Comparison of ENCODE assay signal across 8 cellular contexts in genomic region chr1:228445524-228445866, GRCh38. TPM values are rescaled to one million over a fixed set of nuclear protein-coding genes. Genes with fewer than 3 reads are reported as not detected.
DNase-seq lines count a peak whose midpoint lies in the region; ATAC-seq and TF ChIP-seq lines count a peak whose summit lies in the region.

No MANE protein-coding gene starts in this region.

- H2AFZ ChIP-seq in SU-DHL-6 (ENCODE audit: low read depth, low read length, severe bottlenecking), result peak overlapping the region; percentile 63
- no peak overlapping the region for H2AFZ ChIP-seq in fibroblast of lung (ENCODE audit: low read length)
- no peak overlapping the region for H2AFZ ChIP-seq in Karpas-422 (ENCODE audit: low read length)

- TF ChIP-seq CTCF in GM12864 (IDR thresholded peaks at IDR 0.05; ENCODE audit: low read depth, low read length, missing control alignments) (no peak), SU-DHL-6 (IDR thresholded peaks at IDR 0.05; ENCODE audit: insufficient read depth, low read length, poor library complexity, severe bottlenecking) (no peak), fibroblast of lung (conservative IDR thresholded peaks at IDR 0.05 in 1 of 2, IDR thresholded peaks at IDR 0.05 in 1 of 2; ENCODE audit: low read depth in 1 of 2, low read length in 2 of 2) (no peak)

- H3K9me2 ChIP-seq in SU-DHL-6 (replicated peaks; ENCODE audit: insufficient read depth, low read length) (no peaks in the 10 kb centered on the region), Karpas-422 (replicated peaks; ENCODE audit: insufficient read depth, low read length) (no peaks in the 10 kb centered on the region)

- H4K20me1 ChIP-seq in SU-DHL-6 (ENCODE audit: low read depth, low read length) (no peaks in the 10 kb centered on the region), fibroblast of lung (ENCODE audit: control insufficient read depth, extremely low read depth, insufficient read depth, low read length) (no peaks in the 10 kb centered on the region), Karpas-422 (ENCODE audit: insufficient read depth, low read depth, low read length) (no peaks in the 10 kb centered on the region)

- DNase-seq in GM12864 (ENCODE audit: low read depth) (no peak), fibroblast of lung (ENCODE audit: low read depth in 2 of 2) (no peak), occipital lobe (lab: John Stamatoyannopoulos, UW) (no peak), Karpas-422 (no peak), hippocampal formation (lab: John Stamatoyannopoulos, UW) (no peak)

- no peaks in the 10 kb centered on the region for H3K36me3 ChIP-seq in SU-DHL-6 (ENCODE audit: low read length)
- no peaks in the 10 kb centered on the region for H3K36me3 ChIP-seq in fibroblast of lung (ENCODE audit: control insufficient read depth, insufficient read depth, low read length)
- no peaks in the 10 kb centered on the region for H3K36me3 ChIP-seq in rectal smooth muscle tissue (ENCODE audit: control insufficient read depth, insufficient read depth, low read length)
- H3K36me3 ChIP-seq in Karpas-422 (ENCODE audit: insufficient read depth, low read length), result no peaks in the 10 kb centered on the region

- H3K27ac ChIP-seq in SU-DHL-6 (ENCODE audit: low read depth, low read length), result no peak overlapping the region
- no peak overlapping the region for H3K27ac ChIP-seq in fibroblast of lung (ENCODE audit: insufficient read depth, low read length)
- H3K27ac ChIP-seq in rectal smooth muscle tissue (ENCODE audit: low read depth, low read length), result no peak overlapping the region
- no peak overlapping the region for H3K27ac ChIP-seq in Karpas-422 (ENCODE audit: low read length)

- H3K9ac ChIP-seq in SU-DHL-6 (ENCODE audit: low read length) (no peak overlapping the region), fibroblast of lung (ENCODE audit: insufficient read depth, low read length) (no peak overlapping the region), rectal smooth muscle tissue (ENCODE audit: low read length) (no peak overlapping the region), Karpas-422 (ENCODE audit: low read length) (no peak overlapping the region)

- H3K79me2 ChIP-seq in SU-DHL-6 (ENCODE audit: insufficient read depth, low read length) (no peaks in the 10 kb centered on the region), fibroblast of lung (ENCODE audit: control insufficient read depth, insufficient read depth, low read length) (no peaks in the 10 kb centered on the region), Karpas-422 (ENCODE audit: low read length) (no peaks in the 10 kb centered on the region)

- no peak for ATAC-seq in GM21723 (IDR thresholded peaks at IDR 0.05; ENCODE audit: unreplicated experiment)

- H3F3A ChIP-seq in SU-DHL-6 (ENCODE audit: insufficient read depth), result no peaks in the 10 kb centered on the region

- H3K27me3 ChIP-seq in SU-DHL-6 (ENCODE audit: low read length), result no peaks in the 10 kb centered on the region
- H3K27me3 ChIP-seq in fibroblast of lung (ENCODE audit: control insufficient read depth, insufficient read depth, low read length), result peaks cover 13% of the 10 kb centered on the region
- H3K27me3 ChIP-seq in rectal smooth muscle tissue (ENCODE audit: control insufficient read depth, insufficient read depth, low read length), result peaks cover 16% of the 10 kb centered on the region
- H3K27me3 ChIP-seq in Karpas-422 (ENCODE audit: low read length), result no peaks in the 10 kb centered on the region

- peak overlapping the region; percentile 14 for H3K4me2 ChIP-seq in SU-DHL-6 (ENCODE audit: low read depth, low read length, poor library complexity, severe bottlenecking)
- H3K4me2 ChIP-seq in fibroblast of lung (ENCODE audit: extremely low read depth, insufficient read depth, low read length), result peak overlapping the region; percentile 60
- no peak overlapping the region for H3K4me2 ChIP-seq in Karpas-422 (ENCODE audit: low read depth, low read length, poor library complexity, severe bottlenecking)

- H3K4me1 ChIP-seq in fibroblast of lung (ENCODE audit: control insufficient read depth, extremely low read depth, insufficient read depth, low read length) (no peaks in the 10 kb centered on the region), rectal smooth muscle tissue (ENCODE audit: control insufficient read depth, insufficient read depth, low read length) (peaks cover 4% of the 10 kb centered on the region), Karpas-422 (ENCODE audit: low read length) (no peaks in the 10 kb centered on the region)

- no peaks in the 10 kb centered on the region for H3K9me3 ChIP-seq in SU-DHL-6 (ENCODE audit: insufficient read depth, low read length)
- H3K9me3 ChIP-seq in fibroblast of lung (ENCODE audit: control insufficient read depth, insufficient read depth, low read depth, low read length), result no peaks in the 10 kb centered on the region
- no peaks in the 10 kb centered on the region for H3K9me3 ChIP-seq in Karpas-422 (ENCODE audit: low read length)

- H3K4me3 ChIP-seq in GM12864 (ENCODE audit: low read depth, low read length) (peak overlapping the region; percentile 30), SU-DHL-6 (ENCODE audit: insufficient read depth, low read length, poor library complexity, severe bottlenecking) (no peak overlapping the region), fibroblast of lung (replicated peaks in 1 of 4; ENCODE audit: control extremely low read depth in 1 of 4, insufficient read depth in 1 of 4, low read depth in 3 of 4, low read length in 4 of 4) (peak overlapping the region in 2 of 4 experiments; percentile 47 to 48), rectal smooth muscle tissue (ENCODE audit: low read length) (peak overlapping the region; percentile 38), Karpas-422 (ENCODE audit: low read length) (no peak overlapping the region)

RNA-seq across cellular contexts. Expression of gene TRIM17, which starts 28.8 kb away (rescaled TPM):
- total RNA-seq in fibroblast of lung (0.17 and 0.26 TPM in 2 replicates), occipital lobe (0.78 TPM)
- polyA plus RNA-seq in fibroblast of lung, result 0.07 and 0.12 TPM in 2 replicates
- 0.22 TPM in 2 replicates for polyA plus RNA-seq in fibroblast of lung (2012)
- not detected in 2 replicates for polyA minus RNA-seq in fibroblast of lung (ENCODE audit: low replicate concordance)
- 0.29 TPM in 1 of 2 replicates, not detected in the other for total RNA-seq in Karpas-422 (2014; rRNA removed; shearing (Covaris generic); ENCODE audit: low replicate concordance)

RNA-seq across cellular contexts. Expression of gene TRIM11, which starts 38.9 kb away (rescaled TPM):
- total RNA-seq in fibroblast of lung (18.5 and 19.0 TPM in 2 replicates), occipital lobe (10.9 TPM)
- polyA plus RNA-seq in fibroblast of lung, result 6.3 and 7.3 TPM in 2 replicates
- polyA plus RNA-seq in fibroblast of lung (2012), result 9.5 and 12.6 TPM in 2 replicates
- 10.4 and 15.6 TPM in 2 replicates for polyA minus RNA-seq in fibroblast of lung (ENCODE audit: low replicate concordance)
- 27.7 and 39.5 TPM in 2 replicates for total RNA-seq in Karpas-422 (2014; rRNA removed; shearing (Covaris generic); ENCODE audit: low replicate concordance)

RNA-seq across cellular contexts. Expression of gene RNF187, which starts 41.7 kb away (rescaled TPM):
- 89.5 and 123 TPM in 2 replicates for total RNA-seq in fibroblast of lung
- polyA plus RNA-seq in fibroblast of lung, result 46.1 and 62.4 TPM in 2 replicates
- polyA plus RNA-seq in fibroblast of lung (2012), result 103 and 131 TPM in 2 replicates
- 113 and 132 TPM in 2 replicates for polyA minus RNA-seq in fibroblast of lung (ENCODE audit: low replicate concordance)
- 61.9 TPM for total RNA-seq in occipital lobe
- total RNA-seq in Karpas-422 (2014; rRNA removed; shearing (Covaris generic); ENCODE audit: low replicate concordance), result 127 and 268 TPM in 2 replicates

Comparison
In these comparisons a context has a peak if more than half of its experiments do, and no peak if none do; other contexts are left out.
1. H3K4me3 ChIP-seq: peak in GM12864 (single experiment) and rectal smooth muscle tissue (single experiment); none in SU-DHL-6 (single experiment) and Karpas-422 (single experiment).